Comparison of ENCODE assay signal across 15 cellular contexts in the genomic region with DNA sequence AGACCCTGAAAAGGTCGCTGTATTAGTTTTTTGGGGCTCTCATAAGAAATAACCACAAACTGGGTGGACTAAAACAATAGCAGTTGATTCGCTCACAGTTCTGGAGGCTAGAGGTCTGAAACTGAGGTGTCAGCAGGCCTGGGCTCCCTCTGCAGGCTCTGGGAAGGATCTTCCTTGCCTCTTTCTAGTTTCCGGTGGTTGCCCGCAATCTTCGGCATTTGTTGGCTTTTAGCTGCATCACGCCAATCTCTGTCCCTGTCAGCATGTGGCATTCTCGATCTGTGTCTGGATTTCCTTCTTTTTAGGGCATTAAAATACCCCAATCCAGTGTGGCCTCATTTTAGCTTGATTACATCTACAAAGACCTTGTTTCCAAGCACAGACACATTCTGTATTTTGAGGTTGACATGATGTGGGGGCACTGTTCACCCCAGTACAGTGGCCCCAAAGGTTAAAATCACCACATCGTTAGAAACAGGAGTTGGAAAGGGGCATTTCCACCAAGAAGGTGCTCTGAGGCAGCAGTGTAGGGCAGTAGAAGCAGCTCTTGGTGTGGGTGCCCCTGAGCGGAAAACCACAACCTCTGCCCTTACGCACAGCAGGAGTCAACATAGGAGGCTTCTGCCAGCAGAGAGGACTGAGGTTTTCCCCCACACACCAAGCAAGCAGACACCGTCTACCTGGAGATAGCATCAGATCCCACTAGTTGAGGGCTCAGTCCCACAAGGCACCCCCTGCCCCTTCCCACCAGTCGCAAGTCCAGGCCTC. TPM values are rescaled to one million over a fixed set of nuclear protein-coding genes. Genes with fewer than 3 reads are reported as not detected.
DNase-seq lines count a peak whose midpoint lies in the region; ATAC-seq, FAIRE-seq and TF ChIP-seq lines count a peak whose summit lies in the region.
"Had no signal": no experiment of that assay in that cellular context is flagged by ENCODE, and none has a peak within 500 bp of the region (broad histone marks: within the 10 kb centered on the region; RNA-seq: fewer than 3 reads in every experiment).

No MANE protein-coding gene starts in this region.

- H3K27me3 ChIP-seq in CD4-positive, alpha-beta memory T cell (ENCODE audit: insufficient read depth, low read length): no peaks in the 10 kb centered on the region
- H3K27me3 ChIP-seq: gastrocnemius medialis had no signal

- H3K36me3 ChIP-seq in CD4-positive, alpha-beta memory T cell (ENCODE audit: insufficient read depth, low read length): peaks cover 75% of the 10 kb centered on the region

- no peaks in the 10 kb centered on the region for H3K27me3 Mint-ChIP-seq in CD4-positive, alpha-beta memory T cell
- H3K27me3 Mint-ChIP-seq in activated naive CD8-positive, alpha-beta T cell treated with anti-CD3 and anti-CD28 coated beads, Interleukin-2, amount 50 U/mL, for 24 hours: no peaks in the 10 kb centered on the region
- H3K27me3 Mint-ChIP-seq in naive thymus-derived CD8-positive, alpha-beta T cell: no peaks in the 10 kb centered on the region

- intact Hi-C loops in CD4-positive, alpha-beta memory T cell (cut with micrococcal nuclease): no loop called here

- H3K27ac ChIP-seq in CD4-positive, alpha-beta memory T cell (ENCODE audit: low read depth, low read length): no peak overlapping the region
- no peak overlapping the region for H3K27ac ChIP-seq in substantia nigra (ENCODE audit: low read depth, low read length, poor library complexity, severe bottlenecking)
- H3K27ac ChIP-seq: gastrocnemius medialis, KMS-11, SK-N-MC had no signal

- no peaks in the 10 kb centered on the region for H3K9me3 ChIP-seq in CD4-positive, alpha-beta memory T cell (ENCODE audit: control insufficient read depth in 1 of 2, low read length in 2 of 2)
- H3K9me3 ChIP-seq: gastrocnemius medialis, mucosa of descending colon had no signal

- POLR2A ChIA-PET in CD4-positive, alpha-beta memory T cell (lab: Charles Lee; ENCODE audit: partially characterized antibody): interaction anchor here (0.8 to 3.9 kb wide), 3 partner anchors 13 to 523 kb away, joined by 3 to 24 read pairs (median 3); partner anchors contain the start of genes LRSAM1, RALGPS1 and RPL12
- POLR2A ChIA-PET in naive thymus-derived CD8-positive, alpha-beta T cell (lab: Charles Lee): interaction anchor here (1.6 to 1.9 kb wide), 2 partner anchors 11 to 13 kb away, joined by 4 to 7 read pairs; no protein-coding TSS in a partner anchor

- CTCF ChIA-PET in CD4-positive, alpha-beta memory T cell (lab: Charles Lee; ENCODE audit: partially characterized antibody): interaction anchor here (1.4 kb wide), 1 partner anchor 12 kb away, joined by 5 read pairs; no protein-coding TSS in a partner anchor

- no peak for FAIRE-seq in HTR-8/SVneo (lab: Jason Lieb, UNC)
- FAIRE-seq: islet of Langerhans had no signal

- H3K9me3 Mint-ChIP-seq in CD4-positive, alpha-beta memory T cell: no peaks in the 10 kb centered on the region
- no peaks in the 10 kb centered on the region for H3K9me3 Mint-ChIP-seq in activated naive CD8-positive, alpha-beta T cell treated with anti-CD3 and anti-CD28 coated beads, Interleukin-2, amount 50 U/mL, for 24 hours
- H3K9me3 Mint-ChIP-seq in naive thymus-derived CD8-positive, alpha-beta T cell: no peaks in the 10 kb centered on the region

- peak overlapping the region; percentile 77 to 92 (median 84) for H3K27ac Mint-ChIP-seq in CD4-positive, alpha-beta memory T cell
- peak overlapping the region; percentile 55 for H3K27ac Mint-ChIP-seq in activated naive CD8-positive, alpha-beta T cell treated with anti-CD3 and anti-CD28 coated beads, Interleukin-2, amount 50 U/mL, for 24 hours
- H3K27ac Mint-ChIP-seq in naive thymus-derived CD8-positive, alpha-beta T cell: peak overlapping the region in 3 of 10 donors; percentile 41 to 84 (median 73)

- peak; percentile 37 to 57 (median 51) for DNase-seq in CD4-positive, alpha-beta memory T cell
- DNase-seq in NB4 (ENCODE audit: low read depth): no peak
- DNase-seq in activated naive CD8-positive, alpha-beta T cell treated with anti-CD3 and anti-CD28 coated beads, Interleukin-2, amount 50 U/mL, for 24 hours: peak; percentile 41
- DNase-seq in naive thymus-derived CD8-positive, alpha-beta T cell: peak in 3 of 10 donors; percentile 19 to 30 (median 26)
- DNase-seq in substantia nigra (lab: John Stamatoyannopoulos, UW): no peak
- no peak for DNase-seq in HTR-8/SVneo (ENCODE audit: insufficient read length, low spot score)
- DNase-seq in NCI-H446 treated with DMSO at 0.1 percent for 48 hours (lab: John Stamatoyannopoulos, UW): no peak
- no peak for DNase-seq in GM20000 (ENCODE audit: low spot score)
- DNase-seq: gastrocnemius medialis; mucosa of descending colon; NCI-H2029 treated with DMSO at 0.1 percent for 48 hours; stimulated activated CD4-positive, alpha-beta T cell treated with anti-CD3 and anti-CD28 coated beads, Interleukin-4, amount 100 ng/mL, for 24 hours had no signal

- H3K4me3 Mint-ChIP-seq in CD4-positive, alpha-beta memory T cell: peak overlapping the region; percentile 3 to 74 (median 44)
- no peak overlapping the region for H3K4me3 Mint-ChIP-seq in activated naive CD8-positive, alpha-beta T cell treated with anti-CD3 and anti-CD28 coated beads, Interleukin-2, amount 50 U/mL, for 24 hours
- peak overlapping the region in 5 of 10 donors; percentile 4 to 45 (median 7) for H3K4me3 Mint-ChIP-seq in naive thymus-derived CD8-positive, alpha-beta T cell

- H3K4me1 ChIP-seq in CD4-positive, alpha-beta memory T cell (ENCODE audit: insufficient read depth, low read length): peaks cover 15% of the 10 kb centered on the region
- H3K4me1 ChIP-seq: gastrocnemius medialis had no signal

- no peak for TF ChIP-seq POLR2A in NB4 (IDR thresholded peaks at IDR 0.05; ENCODE audit: extremely low read depth, insufficient read length)

- H3K4me1 Mint-ChIP-seq in CD4-positive, alpha-beta memory T cell: peaks cover 14 to 21% (median 19%) of the 10 kb centered on the region in 4 donors
- peaks cover 19% of the 10 kb centered on the region for H3K4me1 Mint-ChIP-seq in activated naive CD8-positive, alpha-beta T cell treated with anti-CD3 and anti-CD28 coated beads, Interleukin-2, amount 50 U/mL, for 24 hours
- peaks cover 0 to 18% (median 8%) of the 10 kb centered on the region in 4 donors for H3K4me1 Mint-ChIP-seq in naive thymus-derived CD8-positive, alpha-beta T cell

- peak; percentile 5 for TF ChIP-seq CTCF in NB4 (IDR thresholded peaks at IDR 0.05; ENCODE audit: low read depth, low read length)
- TF ChIP-seq CTCF in GM20000 (IDR thresholded peaks at IDR 0.05; ENCODE audit: extremely low read depth, missing control alignments): no peak

- ATAC-seq in activated naive CD8-positive, alpha-beta T cell treated with anti-CD3 and anti-CD28 coated beads, Interleukin-2, amount 50 U/mL, for 24 hours: peak; percentile 92
- peak; percentile 82 to 93 for ATAC-seq in naive thymus-derived CD8-positive, alpha-beta T cell
- ATAC-seq: gastrocnemius medialis, mucosa of descending colon had no signal

- H3K36me3 Mint-ChIP-seq in CD4-positive, alpha-beta memory T cell: peaks cover 62 to 82% of the 10 kb centered on the region in 2 donors
- H3K36me3 Mint-ChIP-seq in activated naive CD8-positive, alpha-beta T cell treated with anti-CD3 and anti-CD28 coated beads, Interleukin-2, amount 50 U/mL, for 24 hours (ENCODE audit: low read depth): peaks cover 74% of the 10 kb centered on the region
- H3K36me3 Mint-ChIP-seq in naive thymus-derived CD8-positive, alpha-beta T cell: peaks cover 6 to 89% (median 29%) of the 10 kb centered on the region in 3 donors

- H3K4me3 ChIP-seq in CD4-positive, alpha-beta memory T cell (ENCODE audit: low read length in 2 of 2): no peak overlapping the region
- no peak overlapping the region for H3K4me3 ChIP-seq in NB4 (ENCODE audit: low read depth, low read length)
- H3K4me3 ChIP-seq: gastrocnemius medialis, mucosa of descending colon, SK-N-MC had no signal

RNA-seq across cellular contexts. Expression of gene ZNF79, which starts 13.5 kb away (rescaled TPM):
- total RNA-seq in CD4-positive, alpha-beta memory T cell: 10 to 100 TPM; 22.2 to 22.5 TPM
- 1 to 10 TPM; 1.0 to 5.8 TPM for polyA plus RNA-seq in CD4-positive, alpha-beta memory T cell
- total RNA-seq in naive thymus-derived CD8-positive, alpha-beta T cell: 10 to 100 TPM; 15.2 to 17.2 TPM
- 1 to 10 TPM; 3.3 to 6.6 (median 4.9) TPM for polyA plus RNA-seq in naive thymus-derived CD8-positive, alpha-beta T cell

RNA-seq across cellular contexts. Expression of gene RPL12, which starts 13.5 kb away (rescaled TPM):
- total RNA-seq in CD4-positive, alpha-beta memory T cell: 1,000 to 10,000 TPM; 1,622 to 1,664 TPM
- polyA plus RNA-seq in CD4-positive, alpha-beta memory T cell: 1,000 to 10,000 TPM; 1,304 to 1,786 TPM
- total RNA-seq in naive thymus-derived CD8-positive, alpha-beta T cell: 1,000 to 10,000 TPM; 1,452 to 1,480 TPM
- 1,000 to 10,000 TPM; 1,731 to 2,420 (median 2,163) TPM for polyA plus RNA-seq in naive thymus-derived CD8-positive, alpha-beta T cell

RNA-seq across cellular contexts. Expression of gene LRSAM1, which starts 13.6 kb away (rescaled TPM):
- 10 to 100 TPM; 30.5 to 31.3 TPM for total RNA-seq in CD4-positive, alpha-beta memory T cell
- polyA plus RNA-seq in CD4-positive, alpha-beta memory T cell: 1 to 10 TPM; 4.3 to 9.2 TPM
- total RNA-seq in naive thymus-derived CD8-positive, alpha-beta T cell: 10 to 100 TPM; 24.2 to 26.4 TPM
- 1 to 10 TPM; 4.3 to 9.6 (median 5.0) TPM for polyA plus RNA-seq in naive thymus-derived CD8-positive, alpha-beta T cell

RNA-seq across cellular contexts. Expression of gene SLC2A8, which starts 40.7 kb away (rescaled TPM):
- 1 to 10 TPM; 2.1 to 2.3 TPM for total RNA-seq in CD4-positive, alpha-beta memory T cell
- polyA plus RNA-seq in CD4-positive, alpha-beta memory T cell: 1 to 10 TPM; 1.1 to 3.2 TPM
- total RNA-seq in naive thymus-derived CD8-positive, alpha-beta T cell: under 1 TPM; 0.19 to 0.39 TPM
- 1 to 10 TPM in 1 of 3 donors, not detected in 2; 1.2 TPM for polyA plus RNA-seq in naive thymus-derived CD8-positive, alpha-beta T cell

Comparison
In these comparisons a context has a peak if more than half of its experiments do, and no peak if none do; other contexts are left out.
1. DNase-seq: peak in CD4-positive, alpha-beta memory T cell (5 of 5) and activated naive CD8-positive, alpha-beta T cell treated with anti-CD3 and anti-CD28 coated beads, Interleukin-2, amount 50 U/mL, for 24 hours (single experiment); none in NB4 (single experiment), substantia nigra (0 of 49), HTR-8/SVneo (single experiment), NCI-H446 treated with DMSO at 0.1 percent for 48 hours (single experiment) and GM20000 (single experiment).